ENCODE assay signal across 23 cellular contexts in the genomic region with DNA sequence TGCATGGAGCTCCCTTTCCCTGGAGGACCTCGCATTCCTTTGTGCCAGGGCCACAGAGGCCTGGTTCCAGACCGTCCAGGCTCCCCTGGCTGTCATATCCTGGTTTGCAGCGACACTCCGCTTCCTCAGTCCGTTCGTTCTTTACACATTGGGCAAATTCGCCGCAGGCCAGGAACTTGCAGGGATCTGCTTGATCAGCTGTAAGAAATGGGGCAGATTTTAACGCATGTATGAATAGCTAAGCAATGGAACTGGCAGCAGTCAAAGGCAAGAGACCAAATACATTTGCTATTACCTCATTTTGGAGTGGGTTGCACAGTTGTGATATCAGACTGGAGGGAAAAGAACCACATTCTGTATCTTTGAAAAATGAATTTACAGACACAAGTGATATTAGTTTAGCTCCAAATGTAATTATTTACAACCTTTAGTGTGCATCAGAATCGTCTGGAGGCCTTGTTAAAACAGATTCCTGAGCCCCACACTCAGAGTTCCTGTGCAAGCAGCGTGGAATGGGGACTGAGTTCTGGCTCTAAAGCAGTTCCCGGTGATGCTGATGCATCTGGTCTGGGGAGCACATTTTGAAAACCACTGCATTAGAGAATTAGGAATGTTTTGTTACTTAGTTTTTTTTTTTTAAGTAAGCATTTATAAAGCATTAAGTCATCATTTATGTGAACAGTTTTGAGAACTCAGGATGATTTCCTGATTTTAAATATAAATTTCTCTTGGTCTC.
DNase-seq lines count a peak whose midpoint lies in the region; TF ChIP-seq lines count a peak whose summit lies in the region.
"Had no signal": no experiment of that assay in that cellular context is flagged by ENCODE, and none has a peak within 500 bp of the region (broad histone marks: within the 10 kb centered on the region; RNA-seq: fewer than 3 reads in every experiment).

No MANE protein-coding gene starts in this region.

- WGBS in mesenchymal stem cell, result 88% methylated on average over 12 of the region's 12 CpGs

- POLR2A ChIA-PET in AG04449 (lab: Yijun Ruan, JAX), result no interaction called here

- H3K36me3 ChIP-seq in fibroblast of lung (ENCODE audit: control insufficient read depth, insufficient read depth, low read length) (no peaks in the 10 kb centered on the region), mesenchymal stem cell (ENCODE audit: control insufficient read depth in 1 of 2, insufficient read depth in 2 of 2, low read depth in 1 of 2, low read length in 2 of 2) (no peaks in the 10 kb centered on the region)
- H3K36me3 ChIP-seq: BLaER1, esophagus squamous epithelium, MG63 had no signal

- no peak overlapping the region for H4K91ac ChIP-seq in mesenchymal stem cell (ENCODE audit: low read length)

- H2AK5ac ChIP-seq in mesenchymal stem cell (ENCODE audit: low read length, severe bottlenecking), result no peak overlapping the region

- H2BK120ac ChIP-seq in mesenchymal stem cell (ENCODE audit: low read depth, low read length), result no peak overlapping the region

- H3K9me3 ChIP-seq in fibroblast of lung (ENCODE audit: control insufficient read depth, insufficient read depth, low read depth, low read length) (no peaks in the 10 kb centered on the region), mesenchymal stem cell (ENCODE audit: control insufficient read depth, low read length) (no peaks in the 10 kb centered on the region)
- H3K9me3 ChIP-seq: BLaER1, body of pancreas, esophagus squamous epithelium, MG63 had no signal

- H3K23ac ChIP-seq in mesenchymal stem cell (ENCODE audit: low read length in 2 of 2), result no peak overlapping the region

- H2AFZ ChIP-seq in fibroblast of lung (ENCODE audit: low read length) (peak overlapping the region; percentile 3), mesenchymal stem cell (ENCODE audit: low read depth, low read length) (no peak overlapping the region)

- H3K27me3 ChIP-seq in fibroblast of lung (ENCODE audit: control insufficient read depth, insufficient read depth, low read length), result no peaks in the 10 kb centered on the region
- H3K27me3 ChIP-seq in mesenchymal stem cell (ENCODE audit: control insufficient read depth in 1 of 2, insufficient read depth in 1 of 2, low read length in 2 of 2), result peaks cover 0 to 9% of the 10 kb centered on the region in 2 experiments
- H3K27me3 ChIP-seq: BLaER1, body of pancreas, dorsolateral prefrontal cortex, MG63 had no signal

- H3K4me2 ChIP-seq in fibroblast of lung (ENCODE audit: extremely low read depth, insufficient read depth, low read length) (no peak overlapping the region), mesenchymal stem cell (ENCODE audit: low read length, poor library complexity, severe bottlenecking) (no peak overlapping the region)
- H3K4me2 ChIP-seq: BLaER1, smooth muscle cell had no signal

- H2BK5ac ChIP-seq in mesenchymal stem cell (ENCODE audit: low read depth, low read length, poor library complexity, severe bottlenecking), result no peak overlapping the region

- H3K27ac ChIP-seq in fibroblast of lung (ENCODE audit: insufficient read depth, low read length), result no peak overlapping the region
- peak overlapping the region; percentile 4 for H3K27ac ChIP-seq in mesenchymal stem cell (ENCODE audit: low read length, poor library complexity, severe bottlenecking)
- H3K27ac ChIP-seq: BLaER1, body of pancreas, dorsolateral prefrontal cortex, esophagus squamous epithelium had no signal

- no peak overlapping the region for H2BK15ac ChIP-seq in mesenchymal stem cell (ENCODE audit: low read depth, poor library complexity, severe bottlenecking)

- no peaks in the 10 kb centered on the region for H3K79me2 ChIP-seq in fibroblast of lung (ENCODE audit: control insufficient read depth, insufficient read depth, low read length)

- H3K4me3 ChIP-seq in AG04449 (ENCODE audit: low read depth, low read length), result no peak overlapping the region
- H3K4me3 ChIP-seq in fibroblast of lung (replicated peaks in 1 of 4; ENCODE audit: control extremely low read depth in 1 of 4, insufficient read depth in 1 of 4, low read depth in 3 of 4, low read length in 4 of 4), result no peak overlapping the region
- H3K4me3 ChIP-seq in mesenchymal stem cell (ENCODE audit: insufficient read depth in 1 of 2, low read depth in 1 of 2, low read length in 2 of 2), result no peak overlapping the region
- H3K4me3 ChIP-seq: BLaER1, body of pancreas, dorsolateral prefrontal cortex, esophagus squamous epithelium, GM12878, MG63, smooth muscle cell had no signal

- H3K4ac ChIP-seq in mesenchymal stem cell (ENCODE audit: low read depth in 1 of 2, low read length in 2 of 2), result no peak overlapping the region

- H3K79me1 ChIP-seq in mesenchymal stem cell (replicated peaks; ENCODE audit: low read length, poor library complexity, severe bottlenecking), result no peaks in the 10 kb centered on the region

- no peak overlapping the region for H2BK12ac ChIP-seq in mesenchymal stem cell (ENCODE audit: low read length in 2 of 2)

- no peak overlapping the region for H4K8ac ChIP-seq in mesenchymal stem cell (ENCODE audit: low read length)

- no peak for TF ChIP-seq CTCF in AG04449 (IDR thresholded peaks at IDR 0.05; ENCODE audit: insufficient read depth, low read length, missing control alignments)
- TF ChIP-seq CTCF in fibroblast of lung (conservative IDR thresholded peaks at IDR 0.05 in 1 of 2, IDR thresholded peaks at IDR 0.05 in 1 of 2; ENCODE audit: low read depth in 1 of 2, low read length in 2 of 2), result no peak

- H3K18ac ChIP-seq in mesenchymal stem cell (ENCODE audit: low read depth in 1 of 2, low read length in 2 of 2), result no peak overlapping the region

- H3K9ac ChIP-seq in fibroblast of lung (ENCODE audit: insufficient read depth, low read length), result no peak overlapping the region
- peak overlapping the region; percentile 3 for H3K9ac ChIP-seq in mesenchymal stem cell (ENCODE audit: low read length)
- H3K9ac ChIP-seq: BLaER1 had no signal

- H4K20me1 ChIP-seq in fibroblast of lung (ENCODE audit: control insufficient read depth, extremely low read depth, insufficient read depth, low read length), result no peaks in the 10 kb centered on the region
- H4K20me1 ChIP-seq: BLaER1 had no signal

- peak; percentile 2 for DNase-seq in AG04449 (ENCODE audit: low read depth, low spot score)
- DNase-seq in GM03348 (ENCODE audit: low spot score), result peak; percentile 12
- peak; percentile 7 to 49 for DNase-seq in fibroblast of lung (ENCODE audit: low read depth in 2 of 2)
- no peak for DNase-seq in mesenchymal stem cell
- DNase-seq in NCI-H446 treated with DMSO at 0.1 percent for 48 hours (lab: John Stamatoyannopoulos, UW), result no peak
- DNase-seq in SK-N-DZ (ENCODE audit: low spot score), result no peak
- no peak for DNase-seq in NCI-H146 treated with DMSO at 0.1 percent for 48 hours (lab: John Stamatoyannopoulos, UW; ENCODE audit: unreplicated experiment)
- DNase-seq in HuH-7.5 (ENCODE audit: low spot score), result no peak
- DNase-seq: activated CD4-positive, alpha-beta T cell treated with anti-CD3 and anti-CD28 coated beads, Interleukin-2, amount 50 U/mL, for 4 hours; activated T-cell treated with anti-CD3 and anti-CD28 coated beads, Interleukin-2, amount 50 U/mL, for 48 hours; DMS 273 treated with DMSO at 0.1 percent for 48 hours; esophagus squamous epithelium; KG1; MG63; naive thymus-derived CD4-positive, alpha-beta T cell; NCI-H2029; NK-92 treated with Interleukin-12 subunit alpha and Interleukin-12 subunit beta, amount 100 ng/mL, for 24 hours; stimulated activated CD8-positive, alpha-beta memory T cell treated with anti-CD3 and anti-CD28 coated beads, Interleukin-4, amount 100 ng/mL, for 48 hours had no signal

- no peak overlapping the region for H3K14ac ChIP-seq in mesenchymal stem cell (ENCODE audit: low read length in 2 of 2)

- CTCF ChIA-PET in AG04449 (lab: Yijun Ruan, JAX), result interaction anchor here (0.6 to 7.0 kb wide), 11 partner anchors 11 to 1532 kb away, joined by 3 to 60 read pairs (median 3); a partner anchor contains a TSS

- H3K4me1 ChIP-seq in fibroblast of lung (ENCODE audit: control insufficient read depth, extremely low read depth, insufficient read depth, low read length), result peaks cover 4% of the 10 kb centered on the region
- peaks cover 13% of the 10 kb centered on the region for H3K4me1 ChIP-seq in mesenchymal stem cell (ENCODE audit: control insufficient read depth, insufficient read depth, low read depth, low read length)

Comparison
In these comparisons a context has a peak if more than half of its experiments do, and no peak if none do; other contexts are left out.
1. DNase-seq: peak in AG04449 (single experiment), GM03348 (single experiment) and fibroblast of lung (2 of 2); none in mesenchymal stem cell (single experiment), NCI-H446 treated with DMSO at 0.1 percent for 48 hours (single experiment), SK-N-DZ (single experiment), NCI-H146 treated with DMSO at 0.1 percent for 48 hours (single experiment) and HuH-7.5 (single experiment).